ENCODE assay signal across 9 cellular contexts in the genomic region with DNA sequence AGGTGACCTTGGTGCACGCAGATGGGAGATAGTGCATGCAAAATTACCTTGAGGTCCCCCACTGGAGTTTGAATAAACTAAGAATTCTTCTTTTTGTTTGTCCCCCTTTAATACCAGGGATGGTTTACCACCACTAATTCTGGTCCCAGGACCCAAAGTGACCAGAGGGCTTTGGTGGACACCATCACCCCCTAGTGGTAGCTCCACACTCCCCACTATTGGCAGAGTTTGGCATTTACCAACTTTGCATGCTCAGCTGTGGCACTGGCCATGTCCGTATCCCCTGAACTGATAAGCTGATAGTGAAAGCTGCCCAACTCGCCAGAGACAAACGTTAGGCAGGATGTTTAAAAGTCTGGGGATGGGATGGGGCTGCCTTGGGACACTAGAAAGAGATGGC. TPM values are rescaled to one million over a fixed set of nuclear protein-coding genes. Genes with fewer than 3 reads are reported as not detected.
DNase-seq lines count a peak whose midpoint lies in the region; ATAC-seq and TF ChIP-seq lines count a peak whose summit lies in the region.
"Had no signal": no experiment of that assay in that cellular context is flagged by ENCODE, and none has a peak within 500 bp of the region (broad histone marks: within the 10 kb centered on the region; RNA-seq: fewer than 3 reads in every experiment).

No MANE protein-coding gene starts in this region.

- no peak overlapping the region for H3K4me2 ChIP-seq in mesenchymal stem cell (ENCODE audit: low read length, poor library complexity, severe bottlenecking)

- no peak overlapping the region for H3K4ac ChIP-seq in mesenchymal stem cell (ENCODE audit: low read depth in 1 of 2, low read length in 2 of 2)

- peaks cover 33% of the 10 kb centered on the region for H3K27me3 Mint-ChIP-seq in activated naive CD4-positive, alpha-beta T cell treated with anti-CD3 and anti-CD28 coated beads, Interleukin-2, amount 10 ng/mL, durations not matched to agents 7 days and 5 days

- no peak overlapping the region for H3K9ac ChIP-seq in mesenchymal stem cell (ENCODE audit: low read length)

- DNase-seq in AG04449 (ENCODE audit: low read depth, low spot score) (no peak), NCI-H2029 treated with DMSO at 0.1 percent for 48 hours (lab: John Stamatoyannopoulos, UW) (peak; percentile 48), cerebellar cortex (ENCODE audit: low spot score) (peak; percentile 74), mesenchymal stem cell (peak; percentile 37)
- DNase-seq in activated naive CD4-positive, alpha-beta T cell treated with anti-CD3 and anti-CD28 coated beads, Interleukin-2, amount 10 ng/mL, durations not matched to agents 7 days and 5 days = no peak

- no peak overlapping the region for H3K18ac ChIP-seq in mesenchymal stem cell (ENCODE audit: low read depth in 1 of 2, low read length in 2 of 2)

- H3K79me1 ChIP-seq in mesenchymal stem cell (replicated peaks; ENCODE audit: low read length, poor library complexity, severe bottlenecking) = no peaks in the 10 kb centered on the region

- peaks cover 55 to 65% of the 10 kb centered on the region in 2 experiments for H3K27me3 ChIP-seq in mesenchymal stem cell (ENCODE audit: control insufficient read depth in 1 of 2, insufficient read depth in 1 of 2, low read length in 2 of 2)

- peaks cover 3% of the 10 kb centered on the region for H3K4me1 Mint-ChIP-seq in activated naive CD4-positive, alpha-beta T cell treated with anti-CD3 and anti-CD28 coated beads, Interleukin-2, amount 10 ng/mL, durations not matched to agents 7 days and 5 days
- H3K4me1 Mint-ChIP-seq: central memory CD8-positive, alpha-beta T cell had no signal

- no peak overlapping the region for H2BK120ac ChIP-seq in mesenchymal stem cell (ENCODE audit: low read depth, low read length)

- WGBS in mesenchymal stem cell = 46% methylated on average over 1 of the region's 4 CpGs

- H2BK5ac ChIP-seq in mesenchymal stem cell (ENCODE audit: low read depth, low read length, poor library complexity, severe bottlenecking) = no peak overlapping the region

- H3K27ac ChIP-seq in mesenchymal stem cell (ENCODE audit: low read length, poor library complexity, severe bottlenecking) = no peak overlapping the region

- H2AK5ac ChIP-seq in mesenchymal stem cell (ENCODE audit: low read length, severe bottlenecking) = no peak overlapping the region

- no peak overlapping the region for H3K27ac Mint-ChIP-seq in activated naive CD4-positive, alpha-beta T cell treated with anti-CD3 and anti-CD28 coated beads, Interleukin-2, amount 10 ng/mL, durations not matched to agents 7 days and 5 days

- H3K23ac ChIP-seq in mesenchymal stem cell (ENCODE audit: low read length in 2 of 2) = no peak overlapping the region

- H4K8ac ChIP-seq in mesenchymal stem cell (ENCODE audit: low read length) = no peak overlapping the region

- H3K14ac ChIP-seq in mesenchymal stem cell (ENCODE audit: low read length in 2 of 2) = no peak overlapping the region

- no peak overlapping the region for H2BK15ac ChIP-seq in mesenchymal stem cell (ENCODE audit: low read depth, poor library complexity, severe bottlenecking)

- H4K91ac ChIP-seq in mesenchymal stem cell (ENCODE audit: low read length) = no peak overlapping the region

- H2BK12ac ChIP-seq in mesenchymal stem cell (ENCODE audit: low read length in 2 of 2) = no peak overlapping the region

- CTCF ChIA-PET in AG04449 (lab: Yijun Ruan, JAX) = interaction anchor here (0.8 to 3.0 kb wide), 3 partner anchors 252 to 675 kb away, joined by 3 to 17 read pairs (median 3); no protein-coding TSS in a partner anchor
- CTCF ChIA-PET in activated naive CD4-positive, alpha-beta T cell treated with anti-CD3 and anti-CD28 coated beads, Interleukin-2, amount 10 ng/mL, durations not matched to agents 7 days and 5 days (lab: Charles Lee) = interaction anchor here (0.8 kb wide), 1 partner anchor 16 kb away, joined by 3 read pairs; no protein-coding TSS in a partner anchor

- POLR2A ChIA-PET in AG04449 (lab: Yijun Ruan, JAX) = no interaction called here

- H3K4me3 ChIP-seq in AG04449 (ENCODE audit: low read depth, low read length) = no peak overlapping the region
- no peak overlapping the region for H3K4me3 ChIP-seq in GM12875 (ENCODE audit: low read depth, low read length)
- no peak overlapping the region for H3K4me3 ChIP-seq in mesenchymal stem cell (ENCODE audit: insufficient read depth in 1 of 2, low read depth in 1 of 2, low read length in 2 of 2)

- no peak overlapping the region for H2AFZ ChIP-seq in mesenchymal stem cell (ENCODE audit: low read depth, low read length)

- no peaks in the 10 kb centered on the region for H3K36me3 Mint-ChIP-seq in activated naive CD4-positive, alpha-beta T cell treated with anti-CD3 and anti-CD28 coated beads, Interleukin-2, amount 10 ng/mL, durations not matched to agents 7 days and 5 days

- H3K4me1 ChIP-seq in mesenchymal stem cell (ENCODE audit: control insufficient read depth, insufficient read depth, low read depth, low read length) = peaks cover 22% of the 10 kb centered on the region

- peak; percentile 65 for TF ChIP-seq CTCF in AG04449 (IDR thresholded peaks at IDR 0.05; ENCODE audit: insufficient read depth, low read length, missing control alignments)
- peak; percentile 61; the same call in 1 of the 2 replicates for TF ChIP-seq CTCF in GM12875 (IDR thresholded peaks at IDR 0.05; ENCODE audit: borderline replicate concordance, insufficient read depth, low read depth, low read length)

- no peaks in the 10 kb centered on the region for H3K9me3 ChIP-seq in mesenchymal stem cell (ENCODE audit: control insufficient read depth, low read length)

- ATAC-seq in HG02798 (IDR thresholded peaks at IDR 0.05; ENCODE audit: poor library complexity, unreplicated experiment) = no peak
- no peak for ATAC-seq in HG02840 (IDR thresholded peaks at IDR 0.05; ENCODE audit: low FRiP score, unreplicated experiment)

- no peaks in the 10 kb centered on the region for H3K9me3 Mint-ChIP-seq in activated naive CD4-positive, alpha-beta T cell treated with anti-CD3 and anti-CD28 coated beads, Interleukin-2, amount 10 ng/mL, durations not matched to agents 7 days and 5 days

- no peak overlapping the region for H3K4me3 Mint-ChIP-seq in activated naive CD4-positive, alpha-beta T cell treated with anti-CD3 and anti-CD28 coated beads, Interleukin-2, amount 10 ng/mL, durations not matched to agents 7 days and 5 days
- H3K4me3 Mint-ChIP-seq: central memory CD8-positive, alpha-beta T cell had no signal

- H3K36me3 ChIP-seq in mesenchymal stem cell (ENCODE audit: control insufficient read depth in 1 of 2, insufficient read depth in 2 of 2, low read depth in 1 of 2, low read length in 2 of 2) = no peaks in the 10 kb centered on the region

RNA-seq across cellular contexts. Expression of gene ASTN2, which starts 3.3 kb away (rescaled TPM):
- polyA plus RNA-seq in mesenchymal stem cell (2013, experiment 1 of 2) = 2.5 TPM
- 2.3 TPM for polyA plus RNA-seq in mesenchymal stem cell (2013, experiment 2 of 2)

Comparison
In these comparisons a context has a peak if more than half of its experiments do, and no peak if none do; other contexts are left out.
1. DNase-seq: peak in NCI-H2029 treated with DMSO at 0.1 percent for 48 hours (single experiment), cerebellar cortex (single experiment) and mesenchymal stem cell (single experiment); none in AG04449 (single experiment) and activated naive CD4-positive, alpha-beta T cell treated with anti-CD3 and anti-CD28 coated beads, Interleukin-2, amount 10 ng/mL, durations not matched to agents 7 days and 5 days (single experiment).